In genomic region chr2:121897335-121897970, GRCh38 we compare ENCODE assay signal across 8 cellular contexts.
A peak's percentile ranks its signal among the peaks of the same experiment; 100 is the strongest.
DNase-seq lines count a peak whose midpoint lies in the region; ATAC-seq and TF ChIP-seq lines count a peak whose summit lies in the region.

No MANE protein-coding gene starts in this region.

- H3K4me3 Mint-ChIP-seq in stimulated activated effector memory CD8-positive, alpha-beta T cell treated with anti-CD3 and anti-CD28 coated beads, Interleukin-12 subunit alpha, Interleukin-12 subunit beta, amount 100 ng/mL, for 72 hours: no peak overlapping the region
- no peak overlapping the region for H3K4me3 Mint-ChIP-seq in T-cell

- 85 to 94% methylated on average over 5 of the region's 5 CpGs for WGBS in sigmoid colon, 2 donors

- no peaks in the 10 kb centered on the region for H3K27me3 Mint-ChIP-seq in T-cell

- no peaks in the 10 kb centered on the region for H3K27me3 ChIP-seq in sigmoid colon

- intact Hi-C loops in sigmoid colon (cut with DNase I): no loop called here

- TF ChIP-seq EP300 in sigmoid colon (IDR thresholded peaks at IDR 0.05): no peak

- H3K27ac Mint-ChIP-seq in stimulated activated effector memory CD8-positive, alpha-beta T cell treated with anti-CD3 and anti-CD28 coated beads, Interleukin-12 subunit alpha, Interleukin-12 subunit beta, amount 100 ng/mL, for 72 hours: no peak overlapping the region
- no peak overlapping the region for H3K27ac Mint-ChIP-seq in T-cell

- H3K36me3 Mint-ChIP-seq in stimulated activated effector memory CD8-positive, alpha-beta T cell treated with anti-CD3 and anti-CD28 coated beads, Interleukin-12 subunit alpha, Interleukin-12 subunit beta, amount 100 ng/mL, for 72 hours: no peaks in the 10 kb centered on the region
- H3K36me3 Mint-ChIP-seq in T-cell: no peaks in the 10 kb centered on the region

- no peaks in the 10 kb centered on the region for H3K9me3 ChIP-seq in sigmoid colon

- no peaks in the 10 kb centered on the region for H3K9me3 Mint-ChIP-seq in stimulated activated effector memory CD8-positive, alpha-beta T cell treated with anti-CD3 and anti-CD28 coated beads, Interleukin-12 subunit alpha, Interleukin-12 subunit beta, amount 100 ng/mL, for 72 hours
- H3K9me3 Mint-ChIP-seq in T-cell: no peaks in the 10 kb centered on the region

- TF ChIP-seq POLR2A in sigmoid colon (IDR thresholded peaks at IDR 0.05): no peak

- no peaks in the 10 kb centered on the region for H3K36me3 ChIP-seq in sigmoid colon

- H3K4me1 ChIP-seq in sigmoid colon: no peaks in the 10 kb centered on the region

- TF ChIP-seq CTCF in sigmoid colon (IDR thresholded peaks at IDR 0.05): no peak

- POLR2A ChIA-PET in T-cell (lab: Charles Lee): no interaction called here

- H3K27ac ChIP-seq in sigmoid colon: no peak overlapping the region

- ATAC-seq in GM18907 (IDR thresholded peaks at IDR 0.05; ENCODE audit: unreplicated experiment) (peak; percentile 91), HG03025 (IDR thresholded peaks at IDR 0.05; ENCODE audit: low FRiP score, unreplicated experiment) (peak; percentile 79), T-cell (replicated peaks in 1 of 4) (no peak)
- ATAC-seq in stimulated activated effector memory CD8-positive, alpha-beta T cell treated with anti-CD3 and anti-CD28 coated beads, Interleukin-12 subunit alpha, Interleukin-12 subunit beta, amount 100 ng/mL, for 72 hours: peak; percentile 20

- no peaks in the 10 kb centered on the region for H3K4me1 Mint-ChIP-seq in stimulated activated effector memory CD8-positive, alpha-beta T cell treated with anti-CD3 and anti-CD28 coated beads, Interleukin-12 subunit alpha, Interleukin-12 subunit beta, amount 100 ng/mL, for 72 hours
- no peaks in the 10 kb centered on the region for H3K4me1 Mint-ChIP-seq in T-cell

- DNase-seq in DMS153 treated with DMSO at 0.1 percent for 48 hours (lab: John Stamatoyannopoulos, UW; ENCODE audit: unreplicated experiment) (peak; percentile 14), NCI-H460 (ENCODE audit: extremely low read depth, low read depth) (peak; percentile 64), dermis blood vessel endothelial cell (peak; percentile 70), T-cell (no peak), sigmoid colon (no peak)
- DNase-seq in stimulated activated effector memory CD8-positive, alpha-beta T cell treated with anti-CD3 and anti-CD28 coated beads, Interleukin-12 subunit alpha, Interleukin-12 subunit beta, amount 100 ng/mL, for 72 hours (ENCODE audit: low spot score in 2 of 2): no peak

- no peak overlapping the region for H3K4me3 ChIP-seq in sigmoid colon

- CTCF ChIA-PET in T-cell (lab: Charles Lee): no interaction called here

Comparison
In these comparisons a context has a peak if more than half of its experiments do, and no peak if none do; other contexts are left out.
1. DNase-seq: peak in DMS153 treated with DMSO at 0.1 percent for 48 hours (single experiment), NCI-H460 (single experiment) and dermis blood vessel endothelial cell (single experiment); none in stimulated activated effector memory CD8-positive, alpha-beta T cell treated with anti-CD3 and anti-CD28 coated beads, Interleukin-12 subunit alpha, Interleukin-12 subunit beta, amount 100 ng/mL, for 72 hours (0 of 2), T-cell (0 of 34) and sigmoid colon (single experiment).
2. ATAC-seq: peak in GM18907 (single experiment), HG03025 (single experiment) and stimulated activated effector memory CD8-positive, alpha-beta T cell treated with anti-CD3 and anti-CD28 coated beads, Interleukin-12 subunit alpha, Interleukin-12 subunit beta, amount 100 ng/mL, for 72 hours (single experiment); none in T-cell (0 of 4).